ENCODE assay signal across 1 cellular context in the genomic region with DNA sequence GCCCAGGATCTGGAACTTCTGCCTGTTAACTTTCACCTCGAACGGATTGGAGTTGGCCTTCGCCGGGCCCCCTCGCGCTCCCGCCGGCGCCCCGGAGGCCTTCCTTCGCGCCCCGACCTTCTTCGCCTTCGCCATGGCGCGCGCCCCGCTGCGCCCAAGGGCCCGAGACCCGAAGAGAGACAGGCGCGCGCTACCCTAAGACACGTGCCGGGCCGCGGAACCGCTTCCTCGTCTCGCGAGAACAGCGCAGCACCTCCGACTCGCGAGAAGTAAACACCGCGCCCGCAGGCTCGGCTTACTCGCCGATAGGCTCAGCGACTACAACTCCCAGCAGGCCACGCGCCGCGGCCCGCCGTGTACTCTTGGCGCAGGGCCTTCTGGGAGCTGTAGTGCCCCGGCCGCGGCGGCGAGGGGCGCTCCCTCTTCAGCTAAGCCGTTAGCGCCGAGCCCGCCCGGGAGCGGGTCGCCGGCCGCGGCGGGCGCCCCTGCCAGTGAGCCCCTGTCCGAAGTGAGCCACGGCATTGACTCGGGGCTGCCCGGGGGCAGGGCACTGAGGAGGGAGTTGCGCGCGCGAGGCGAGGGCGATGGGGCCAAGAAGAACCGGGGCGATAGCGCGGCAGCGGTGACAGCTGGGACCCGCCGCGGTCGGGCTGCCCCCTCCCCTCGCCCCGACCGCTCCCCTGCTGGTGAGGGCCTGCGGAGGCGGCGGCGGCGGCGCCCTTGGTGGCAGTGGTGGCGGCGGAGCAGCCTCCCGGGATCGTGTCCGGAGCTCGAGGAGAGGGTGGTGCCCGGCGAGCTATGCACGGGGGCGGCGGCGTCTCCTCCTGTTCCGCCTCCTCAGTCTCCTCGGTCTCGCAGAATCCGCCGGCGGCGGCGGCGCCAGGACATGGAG.
TF ChIP-seq lines count a peak whose summit lies in the region.

A gene (plus strand): TSS at position 387 of the 892 bp plus-strand sequence. CDS start 500 bp downstream, at position 887.
A gene (minus strand): TSS at position 222 of the 892 bp plus-strand sequence. CDS start 87 bp downstream, at position 135.

TF ChIP-seq in HepG2, 621 proteins besides CTCF, POLR2A, EP300 and RAD21 (continued from another document and continues in another):
- TF ChIP-seq, protein P1, sequence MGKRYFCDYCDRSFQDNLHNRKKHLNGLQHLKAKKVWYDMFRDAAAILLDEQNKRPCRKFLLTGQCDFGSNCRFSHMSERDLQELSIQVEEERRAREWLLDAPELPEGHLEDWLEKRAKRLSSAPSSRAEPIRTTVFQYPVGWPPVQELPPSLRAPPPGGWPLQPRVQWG (CRISPR knock-in tag; IDR thresholded peaks at IDR 0.05; ENCODE audit: borderline replicate concordance, low read depth): no peak
- TF ChIP-seq KMT2A (CRISPR knock-in tag; IDR thresholded peaks at IDR 0.05) (peak; percentile 97), ZSCAN21 (CRISPR knock-in tag; IDR thresholded peaks at IDR 0.05; ENCODE audit: borderline replicate concordance) (peak; percentile 97; the same call in 1 of the 2 replicates), KDM6A (CRISPR knock-in tag; IDR thresholded peaks at IDR 0.05; ENCODE audit: low read depth) (no peak), NBN (conservative IDR thresholded peaks at IDR 0.05) (no peak), ZNF775 (CRISPR knock-in tag; IDR thresholded peaks at IDR 0.05; ENCODE audit: borderline replicate concordance) (peak; percentile 53; the same call in 1 of the 2 replicates), PAF1 (CRISPR knock-in tag; IDR thresholded peaks at IDR 0.05) (no peak), ZNF263 (CRISPR knock-in tag; IDR thresholded peaks at IDR 0.05) (0 out of 2 replicates have a peak, but pooled peaks have one; percentile 28), MTA1 (CRISPR knock-in tag; IDR thresholded peaks at IDR 0.05; ENCODE audit: borderline replicate concordance) (peak; percentile 91), ZNF34 (CRISPR knock-in tag; IDR thresholded peaks at IDR 0.05; ENCODE audit: borderline replicate concordance) (no peak; the same call in 1 of the 2 replicates), KLF13 (CRISPR knock-in tag; IDR thresholded peaks at IDR 0.05) (peak; percentile 93), NFE2 (CRISPR knock-in tag; IDR thresholded peaks at IDR 0.05) (no peak), CENPT (CRISPR knock-in tag; IDR thresholded peaks at IDR 0.05; ENCODE audit: low read depth) (no peak), HDAC1 (CRISPR knock-in tag; IDR thresholded peaks at IDR 0.05) (peak; percentile 94), EEA1 (CRISPR knock-in tag; IDR thresholded peaks at IDR 0.05; ENCODE audit: borderline replicate concordance) (peak; percentile 95), TRIM24 (CRISPR knock-in tag; IDR thresholded peaks at IDR 0.05) (0 out of 2 replicates have a peak, but pooled peaks have one; percentile 29), CBX1 (IDR thresholded peaks at IDR 0.05; ENCODE audit: low read depth) (peak; percentile 66), EHMT2 (IDR thresholded peaks at IDR 0.05; ENCODE audit: borderline replicate concordance, low read depth, low read length) (no peak), GTF3A (CRISPR knock-in tag; conservative IDR thresholded peaks at IDR 0.05) (peak; percentile 68; the same call in 1 of the 2 replicates), RXRB (CRISPR knock-in tag; IDR thresholded peaks at IDR 0.05; ENCODE audit: borderline replicate concordance) (peak; percentile 63)
- TF ChIP-seq, protein P2, sequence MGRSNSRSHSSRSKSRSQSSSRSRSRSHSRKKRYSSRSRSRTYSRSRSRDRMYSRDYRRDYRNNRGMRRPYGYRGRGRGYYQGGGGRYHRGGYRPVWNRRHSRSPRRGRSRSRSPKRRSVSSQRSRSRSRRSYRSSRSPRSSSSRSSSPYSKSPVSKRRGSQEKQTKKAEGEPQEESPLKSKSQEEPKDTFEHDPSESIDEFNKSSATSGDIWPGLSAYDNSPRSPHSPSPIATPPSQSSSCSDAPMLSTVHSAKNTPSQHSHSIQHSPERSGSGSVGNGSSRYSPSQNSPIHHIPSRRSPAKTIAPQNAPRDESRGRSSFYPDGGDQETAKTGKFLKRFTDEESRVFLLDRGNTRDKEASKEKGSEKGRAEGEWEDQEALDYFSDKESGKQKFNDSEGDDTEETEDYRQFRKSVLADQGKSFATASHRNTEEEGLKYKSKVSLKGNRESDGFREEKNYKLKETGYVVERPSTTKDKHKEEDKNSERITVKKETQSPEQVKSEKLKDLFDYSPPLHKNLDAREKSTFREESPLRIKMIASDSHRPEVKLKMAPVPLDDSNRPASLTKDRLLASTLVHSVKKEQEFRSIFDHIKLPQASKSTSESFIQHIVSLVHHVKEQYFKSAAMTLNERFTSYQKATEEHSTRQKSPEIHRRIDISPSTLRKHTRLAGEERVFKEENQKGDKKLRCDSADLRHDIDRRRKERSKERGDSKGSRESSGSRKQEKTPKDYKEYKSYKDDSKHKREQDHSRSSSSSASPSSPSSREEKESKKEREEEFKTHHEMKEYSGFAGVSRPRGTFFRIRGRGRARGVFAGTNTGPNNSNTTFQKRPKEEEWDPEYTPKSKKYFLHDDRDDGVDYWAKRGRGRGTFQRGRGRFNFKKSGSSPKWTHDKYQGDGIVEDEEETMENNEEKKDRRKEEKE (IDR thresholded peaks at IDR 0.05): no peak
- TF ChIP-seq, protein P3, sequence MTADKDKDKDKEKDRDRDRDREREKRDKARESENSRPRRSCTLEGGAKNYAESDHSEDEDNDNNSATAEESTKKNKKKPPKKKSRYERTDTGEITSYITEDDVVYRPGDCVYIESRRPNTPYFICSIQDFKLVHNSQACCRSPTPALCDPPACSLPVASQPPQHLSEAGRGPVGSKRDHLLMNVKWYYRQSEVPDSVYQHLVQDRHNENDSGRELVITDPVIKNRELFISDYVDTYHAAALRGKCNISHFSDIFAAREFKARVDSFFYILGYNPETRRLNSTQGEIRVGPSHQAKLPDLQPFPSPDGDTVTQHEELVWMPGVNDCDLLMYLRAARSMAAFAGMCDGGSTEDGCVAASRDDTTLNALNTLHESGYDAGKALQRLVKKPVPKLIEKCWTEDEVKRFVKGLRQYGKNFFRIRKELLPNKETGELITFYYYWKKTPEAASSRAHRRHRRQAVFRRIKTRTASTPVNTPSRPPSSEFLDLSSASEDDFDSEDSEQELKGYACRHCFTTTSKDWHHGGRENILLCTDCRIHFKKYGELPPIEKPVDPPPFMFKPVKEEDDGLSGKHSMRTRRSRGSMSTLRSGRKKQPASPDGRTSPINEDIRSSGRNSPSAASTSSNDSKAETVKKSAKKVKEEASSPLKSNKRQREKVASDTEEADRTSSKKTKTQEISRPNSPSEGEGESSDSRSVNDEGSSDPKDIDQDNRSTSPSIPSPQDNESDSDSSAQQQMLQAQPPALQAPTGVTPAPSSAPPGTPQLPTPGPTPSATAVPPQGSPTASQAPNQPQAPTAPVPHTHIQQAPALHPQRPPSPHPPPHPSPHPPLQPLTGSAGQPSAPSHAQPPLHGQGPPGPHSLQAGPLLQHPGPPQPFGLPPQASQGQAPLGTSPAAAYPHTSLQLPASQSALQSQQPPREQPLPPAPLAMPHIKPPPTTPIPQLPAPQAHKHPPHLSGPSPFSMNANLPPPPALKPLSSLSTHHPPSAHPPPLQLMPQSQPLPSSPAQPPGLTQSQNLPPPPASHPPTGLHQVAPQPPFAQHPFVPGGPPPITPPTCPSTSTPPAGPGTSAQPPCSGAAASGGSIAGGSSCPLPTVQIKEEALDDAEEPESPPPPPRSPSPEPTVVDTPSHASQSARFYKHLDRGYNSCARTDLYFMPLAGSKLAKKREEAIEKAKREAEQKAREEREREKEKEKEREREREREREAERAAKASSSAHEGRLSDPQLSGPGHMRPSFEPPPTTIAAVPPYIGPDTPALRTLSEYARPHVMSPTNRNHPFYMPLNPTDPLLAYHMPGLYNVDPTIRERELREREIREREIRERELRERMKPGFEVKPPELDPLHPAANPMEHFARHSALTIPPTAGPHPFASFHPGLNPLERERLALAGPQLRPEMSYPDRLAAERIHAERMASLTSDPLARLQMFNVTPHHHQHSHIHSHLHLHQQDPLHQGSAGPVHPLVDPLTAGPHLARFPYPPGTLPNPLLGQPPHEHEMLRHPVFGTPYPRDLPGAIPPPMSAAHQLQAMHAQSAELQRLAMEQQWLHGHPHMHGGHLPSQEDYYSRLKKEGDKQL (CRISPR knock-in tag; IDR thresholded peaks at IDR 0.05; ENCODE audit: low read depth): peak; percentile 74; the same call in 1 of the 2 replicates
- TF ChIP-seq, protein P4, sequence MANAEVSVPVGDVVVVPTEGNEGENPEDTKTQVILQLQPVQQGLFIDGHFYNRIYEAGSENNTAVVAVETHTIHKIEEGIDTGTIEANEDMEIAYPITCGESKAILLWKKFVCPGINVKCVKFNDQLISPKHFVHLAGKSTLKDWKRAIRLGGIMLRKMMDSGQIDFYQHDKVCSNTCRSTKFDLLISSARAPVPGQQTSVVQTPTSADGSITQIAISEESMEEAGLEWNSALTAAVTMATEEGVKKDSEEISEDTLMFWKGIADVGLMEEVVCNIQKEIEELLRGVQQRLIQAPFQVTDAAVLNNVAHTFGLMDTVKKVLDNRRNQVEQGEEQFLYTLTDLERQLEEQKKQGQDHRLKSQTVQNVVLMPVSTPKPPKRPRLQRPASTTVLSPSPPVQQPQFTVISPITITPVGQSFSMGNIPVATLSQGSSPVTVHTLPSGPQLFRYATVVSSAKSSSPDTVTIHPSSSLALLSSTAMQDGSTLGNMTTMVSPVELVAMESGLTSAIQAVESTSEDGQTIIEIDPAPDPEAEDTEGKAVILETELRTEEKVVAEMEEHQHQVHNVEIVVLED (CRISPR knock-in tag; IDR thresholded peaks at IDR 0.05; ENCODE audit: borderline replicate concordance): peak; percentile 96
- TF ChIP-seq, protein P5, sequence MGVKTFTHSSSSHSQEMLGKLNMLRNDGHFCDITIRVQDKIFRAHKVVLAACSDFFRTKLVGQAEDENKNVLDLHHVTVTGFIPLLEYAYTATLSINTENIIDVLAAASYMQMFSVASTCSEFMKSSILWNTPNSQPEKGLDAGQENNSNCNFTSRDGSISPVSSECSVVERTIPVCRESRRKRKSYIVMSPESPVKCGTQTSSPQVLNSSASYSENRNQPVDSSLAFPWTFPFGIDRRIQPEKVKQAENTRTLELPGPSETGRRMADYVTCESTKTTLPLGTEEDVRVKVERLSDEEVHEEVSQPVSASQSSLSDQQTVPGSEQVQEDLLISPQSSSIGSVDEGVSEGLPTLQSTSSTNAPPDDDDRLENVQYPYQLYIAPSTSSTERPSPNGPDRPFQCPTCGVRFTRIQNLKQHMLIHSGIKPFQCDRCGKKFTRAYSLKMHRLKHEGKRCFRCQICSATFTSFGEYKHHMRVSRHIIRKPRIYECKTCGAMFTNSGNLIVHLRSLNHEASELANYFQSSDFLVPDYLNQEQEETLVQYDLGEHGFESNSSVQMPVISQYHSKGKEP (CRISPR knock-in tag; IDR thresholded peaks at IDR 0.05): no peak
- TF ChIP-seq, protein P6, sequence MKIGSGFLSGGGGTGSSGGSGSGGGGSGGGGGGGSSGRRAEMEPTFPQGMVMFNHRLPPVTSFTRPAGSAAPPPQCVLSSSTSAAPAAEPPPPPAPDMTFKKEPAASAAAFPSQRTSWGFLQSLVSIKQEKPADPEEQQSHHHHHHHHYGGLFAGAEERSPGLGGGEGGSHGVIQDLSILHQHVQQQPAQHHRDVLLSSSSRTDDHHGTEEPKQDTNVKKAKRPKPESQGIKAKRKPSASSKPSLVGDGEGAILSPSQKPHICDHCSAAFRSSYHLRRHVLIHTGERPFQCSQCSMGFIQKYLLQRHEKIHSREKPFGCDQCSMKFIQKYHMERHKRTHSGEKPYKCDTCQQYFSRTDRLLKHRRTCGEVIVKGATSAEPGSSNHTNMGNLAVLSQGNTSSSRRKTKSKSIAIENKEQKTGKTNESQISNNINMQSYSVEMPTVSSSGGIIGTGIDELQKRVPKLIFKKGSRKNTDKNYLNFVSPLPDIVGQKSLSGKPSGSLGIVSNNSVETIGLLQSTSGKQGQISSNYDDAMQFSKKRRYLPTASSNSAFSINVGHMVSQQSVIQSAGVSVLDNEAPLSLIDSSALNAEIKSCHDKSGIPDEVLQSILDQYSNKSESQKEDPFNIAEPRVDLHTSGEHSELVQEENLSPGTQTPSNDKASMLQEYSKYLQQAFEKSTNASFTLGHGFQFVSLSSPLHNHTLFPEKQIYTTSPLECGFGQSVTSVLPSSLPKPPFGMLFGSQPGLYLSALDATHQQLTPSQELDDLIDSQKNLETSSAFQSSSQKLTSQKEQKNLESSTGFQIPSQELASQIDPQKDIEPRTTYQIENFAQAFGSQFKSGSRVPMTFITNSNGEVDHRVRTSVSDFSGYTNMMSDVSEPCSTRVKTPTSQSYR (CRISPR knock-in tag; IDR thresholded peaks at IDR 0.05; ENCODE audit: borderline replicate concordance): peak; percentile 53; the same call in 1 of the 2 replicates
- TF ChIP-seq, protein P7, sequence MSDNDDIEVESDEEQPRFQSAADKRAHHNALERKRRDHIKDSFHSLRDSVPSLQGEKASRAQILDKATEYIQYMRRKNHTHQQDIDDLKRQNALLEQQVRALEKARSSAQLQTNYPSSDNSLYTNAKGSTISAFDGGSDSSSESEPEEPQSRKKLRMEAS (IDR thresholded peaks at IDR 0.05): peak; percentile 100
- TF ChIP-seq, protein P8, sequence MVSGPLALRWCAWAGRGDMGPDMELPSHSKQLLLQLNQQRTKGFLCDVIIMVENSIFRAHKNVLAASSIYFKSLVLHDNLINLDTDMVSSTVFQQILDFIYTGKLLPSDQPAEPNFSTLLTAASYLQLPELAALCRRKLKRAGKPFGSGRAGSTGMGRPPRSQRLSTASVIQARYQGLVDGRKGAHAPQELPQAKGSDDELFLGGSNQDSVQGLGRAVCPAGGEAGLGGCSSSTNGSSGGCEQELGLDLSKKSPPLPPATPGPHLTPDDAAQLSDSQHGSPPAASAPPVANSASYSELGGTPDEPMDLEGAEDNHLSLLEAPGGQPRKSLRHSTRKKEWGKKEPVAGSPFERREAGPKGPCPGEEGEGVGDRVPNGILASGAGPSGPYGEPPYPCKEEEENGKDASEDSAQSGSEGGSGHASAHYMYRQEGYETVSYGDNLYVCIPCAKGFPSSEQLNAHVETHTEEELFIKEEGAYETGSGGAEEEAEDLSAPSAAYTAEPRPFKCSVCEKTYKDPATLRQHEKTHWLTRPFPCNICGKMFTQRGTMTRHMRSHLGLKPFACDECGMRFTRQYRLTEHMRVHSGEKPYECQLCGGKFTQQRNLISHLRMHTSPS (CRISPR knock-in tag; IDR thresholded peaks at IDR 0.05; ENCODE audit: low read depth): no peak; the same call in 1 of the 2 replicates
- TF ChIP-seq, protein P9, sequence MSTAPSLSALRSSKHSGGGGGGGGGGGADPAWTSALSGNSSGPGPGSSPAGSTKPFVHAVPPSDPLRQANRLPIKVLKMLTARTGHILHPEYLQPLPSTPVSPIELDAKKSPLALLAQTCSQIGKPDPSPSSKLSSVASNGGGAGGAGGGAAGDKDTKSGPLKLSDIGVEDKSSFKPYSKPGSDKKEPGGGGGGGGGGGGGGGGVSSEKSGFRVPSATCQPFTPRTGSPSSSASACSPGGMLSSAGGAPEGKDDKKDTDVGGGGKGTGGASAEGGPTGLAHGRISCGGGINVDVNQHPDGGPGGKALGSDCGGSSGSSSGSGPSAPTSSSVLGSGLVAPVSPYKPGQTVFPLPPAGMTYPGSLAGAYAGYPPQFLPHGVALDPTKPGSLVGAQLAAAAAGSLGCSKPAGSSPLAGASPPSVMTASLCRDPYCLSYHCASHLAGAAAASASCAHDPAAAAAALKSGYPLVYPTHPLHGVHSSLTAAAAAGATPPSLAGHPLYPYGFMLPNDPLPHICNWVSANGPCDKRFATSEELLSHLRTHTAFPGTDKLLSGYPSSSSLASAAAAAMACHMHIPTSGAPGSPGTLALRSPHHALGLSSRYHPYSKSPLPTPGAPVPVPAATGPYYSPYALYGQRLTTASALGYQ (CRISPR knock-in tag; IDR thresholded peaks at IDR 0.05): 0 out of 2 replicates have a peak, but pooled peaks have one; percentile 45
